In genomic region chr16:85137323-85138072, GRCh38 we compare ENCODE assay signal across 1 cellular context.
TF ChIP-seq lines count a peak whose summit lies in the region.

No MANE protein-coding gene starts in this region.

TF ChIP-seq in HepG2, 621 proteins besides CTCF, POLR2A, EP300 and RAD21 (continued from another document and continues in another):
- TF ChIP-seq, protein P1, sequence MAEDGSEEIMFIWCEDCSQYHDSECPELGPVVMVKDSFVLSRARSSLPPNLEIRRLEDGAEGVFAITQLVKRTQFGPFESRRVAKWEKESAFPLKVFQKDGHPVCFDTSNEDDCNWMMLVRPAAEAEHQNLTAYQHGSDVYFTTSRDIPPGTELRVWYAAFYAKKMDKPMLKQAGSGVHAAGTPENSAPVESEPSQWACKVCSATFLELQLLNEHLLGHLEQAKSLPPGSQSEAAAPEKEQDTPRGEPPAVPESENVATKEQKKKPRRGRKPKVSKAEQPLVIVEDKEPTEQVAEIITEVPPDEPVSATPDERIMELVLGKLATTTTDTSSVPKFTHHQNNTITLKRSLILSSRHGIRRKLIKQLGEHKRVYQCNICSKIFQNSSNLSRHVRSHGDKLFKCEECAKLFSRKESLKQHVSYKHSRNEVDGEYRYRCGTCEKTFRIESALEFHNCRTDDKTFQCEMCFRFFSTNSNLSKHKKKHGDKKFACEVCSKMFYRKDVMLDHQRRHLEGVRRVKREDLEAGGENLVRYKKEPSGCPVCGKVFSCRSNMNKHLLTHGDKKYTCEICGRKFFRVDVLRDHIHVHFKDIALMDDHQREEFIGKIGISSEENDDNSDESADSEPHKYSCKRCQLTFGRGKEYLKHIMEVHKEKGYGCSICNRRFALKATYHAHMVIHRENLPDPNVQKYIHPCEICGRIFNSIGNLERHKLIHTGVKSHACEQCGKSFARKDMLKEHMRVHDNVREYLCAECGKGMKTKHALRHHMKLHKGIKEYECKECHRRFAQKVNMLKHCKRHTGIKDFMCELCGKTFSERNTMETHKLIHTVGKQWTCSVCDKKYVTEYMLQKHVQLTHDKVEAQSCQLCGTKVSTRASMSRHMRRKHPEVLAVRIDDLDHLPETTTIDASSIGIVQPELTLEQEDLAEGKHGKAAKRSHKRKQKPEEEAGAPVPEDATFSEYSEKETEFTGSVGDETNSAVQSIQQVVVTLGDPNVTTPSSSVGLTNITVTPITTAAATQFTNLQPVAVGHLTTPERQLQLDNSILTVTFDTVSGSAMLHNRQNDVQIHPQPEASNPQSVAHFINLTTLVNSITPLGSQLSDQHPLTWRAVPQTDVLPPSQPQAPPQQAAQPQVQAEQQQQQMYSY (CRISPR knock-in tag; IDR thresholded peaks at IDR 0.05): no peak; the same call in none of the 2 replicates
- TF ChIP-seq TOPORS (CRISPR knock-in tag; IDR thresholded peaks at IDR 0.05): no peak; the same call in 1 of the 2 replicates
- TF ChIP-seq ZSCAN12 (CRISPR knock-in tag; IDR thresholded peaks at IDR 0.05): peak; percentile 89
- no peak for TF ChIP-seq CHCHD3 (CRISPR knock-in tag; IDR thresholded peaks at IDR 0.05)
- TF ChIP-seq ZNF639 (CRISPR knock-in tag; conservative IDR thresholded peaks at IDR 0.05): peak; percentile 85; the same call in 1 of the 2 replicates
- TF ChIP-seq ZNF17 (CRISPR knock-in tag; IDR thresholded peaks at IDR 0.05): no peak
- no peak for TF ChIP-seq ZNF33B (CRISPR knock-in tag; IDR thresholded peaks at IDR 0.05)
- no peak for TF ChIP-seq NONO (IDR thresholded peaks at IDR 0.05)
- TF ChIP-seq NONO (CRISPR knock-in tag; conservative IDR thresholded peaks at IDR 0.05): 0 out of 2 replicates have a peak, but pooled peaks have one; percentile 59
- no peak for TF ChIP-seq KDM5A (IDR thresholded peaks at IDR 0.05; ENCODE audit: borderline replicate concordance, low read length)
- TF ChIP-seq ZBTB26 (CRISPR knock-in tag; IDR thresholded peaks at IDR 0.05; ENCODE audit: borderline replicate concordance): no peak
- no peak; the same call in 1 of the 2 replicates for TF ChIP-seq ZFP82 (CRISPR knock-in tag; IDR thresholded peaks at IDR 0.05; ENCODE audit: borderline replicate concordance)
- TF ChIP-seq MEIS2 (CRISPR knock-in tag; IDR thresholded peaks at IDR 0.05): peak; percentile 78; the same call in 1 of the 2 replicates
- no peak for TF ChIP-seq HOXA9 (CRISPR knock-in tag; IDR thresholded peaks at IDR 0.05; ENCODE audit: borderline replicate concordance)
- TF ChIP-seq ZBTB7B (CRISPR knock-in tag; IDR thresholded peaks at IDR 0.05): peak; percentile 91
- TF ChIP-seq ZNF550 (CRISPR knock-in tag; IDR thresholded peaks at IDR 0.05; ENCODE audit: borderline replicate concordance): no peak; the same call in 1 of the 2 replicates
- peak; percentile 79; the same call in 1 of the 2 replicates for TF ChIP-seq ZFX (CRISPR knock-in tag; IDR thresholded peaks at IDR 0.05; ENCODE audit: low read depth)
- no peak for TF ChIP-seq HCFC1 (IDR thresholded peaks at IDR 0.05; ENCODE audit: low read depth, low read length)
- no peak; the same call in 1 of the 2 replicates for TF ChIP-seq ZBED4 (CRISPR knock-in tag; IDR thresholded peaks at IDR 0.05; ENCODE audit: borderline replicate concordance)
- no peak for TF ChIP-seq ZNF672 (CRISPR knock-in tag; IDR thresholded peaks at IDR 0.05)
- no peak for TF ChIP-seq YY1 (IDR thresholded peaks at IDR 0.05; ENCODE audit: insufficient read depth, insufficient replicate concordance, low read depth, low read length)
- TF ChIP-seq, protein P2, sequence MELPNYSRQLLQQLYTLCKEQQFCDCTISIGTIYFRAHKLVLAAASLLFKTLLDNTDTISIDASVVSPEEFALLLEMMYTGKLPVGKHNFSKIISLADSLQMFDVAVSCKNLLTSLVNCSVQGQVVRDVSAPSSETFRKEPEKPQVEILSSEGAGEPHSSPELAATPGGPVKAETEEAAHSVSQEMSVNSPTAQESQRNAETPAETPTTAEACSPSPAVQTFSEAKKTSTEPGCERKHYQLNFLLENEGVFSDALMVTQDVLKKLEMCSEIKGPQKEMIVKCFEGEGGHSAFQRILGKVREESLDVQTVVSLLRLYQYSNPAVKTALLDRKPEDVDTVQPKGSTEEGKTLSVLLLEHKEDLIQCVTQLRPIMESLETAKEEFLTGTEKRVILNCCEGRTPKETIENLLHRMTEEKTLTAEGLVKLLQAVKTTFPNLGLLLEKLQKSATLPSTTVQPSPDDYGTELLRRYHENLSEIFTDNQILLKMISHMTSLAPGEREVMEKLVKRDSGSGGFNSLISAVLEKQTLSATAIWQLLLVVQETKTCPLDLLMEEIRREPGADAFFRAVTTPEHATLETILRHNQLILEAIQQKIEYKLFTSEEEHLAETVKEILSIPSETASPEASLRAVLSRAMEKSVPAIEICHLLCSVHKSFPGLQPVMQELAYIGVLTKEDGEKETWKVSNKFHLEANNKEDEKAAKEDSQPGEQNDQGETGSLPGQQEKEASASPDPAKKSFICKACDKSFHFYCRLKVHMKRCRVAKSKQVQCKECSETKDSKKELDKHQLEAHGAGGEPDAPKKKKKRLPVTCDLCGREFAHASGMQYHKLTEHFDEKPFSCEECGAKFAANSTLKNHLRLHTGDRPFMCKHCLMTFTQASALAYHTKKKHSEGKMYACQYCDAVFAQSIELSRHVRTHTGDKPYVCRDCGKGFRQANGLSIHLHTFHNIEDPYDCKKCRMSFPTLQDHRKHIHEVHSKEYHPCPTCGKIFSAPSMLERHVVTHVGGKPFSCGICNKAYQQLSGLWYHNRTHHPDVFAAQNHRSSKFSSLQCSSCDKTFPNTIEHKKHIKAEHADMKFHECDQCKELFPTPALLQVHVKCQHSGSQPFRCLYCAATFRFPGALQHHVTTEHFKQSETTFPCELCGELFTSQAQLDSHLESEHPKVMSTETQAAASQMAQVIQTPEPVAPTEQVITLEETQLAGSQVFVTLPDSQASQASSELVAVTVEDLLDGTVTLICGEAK (IDR thresholded peaks at IDR 0.05): peak; percentile 29; the same call in 1 of the 2 replicates
- TF ChIP-seq, protein P2 (CRISPR knock-in tag; IDR thresholded peaks at IDR 0.05): 0 out of 2 replicates have a peak, but pooled peaks have one; percentile 61
- TF ChIP-seq NFE2L1 (CRISPR knock-in tag; IDR thresholded peaks at IDR 0.05; ENCODE audit: borderline replicate concordance): 0 out of 2 replicates have a peak, but pooled peaks have one; percentile 68
- TF ChIP-seq CBX5 (CRISPR knock-in tag; IDR thresholded peaks at IDR 0.05; ENCODE audit: borderline replicate concordance): no peak; the same call in 1 of the 2 replicates
- no peak for TF ChIP-seq ZNF207 (IDR thresholded peaks at IDR 0.05; ENCODE audit: borderline replicate concordance)
- TF ChIP-seq KLF12 (CRISPR knock-in tag; IDR thresholded peaks at IDR 0.05; ENCODE audit: borderline replicate concordance): peak; percentile 90; the same call in 1 of the 2 replicates
- TF ChIP-seq, protein P3, sequence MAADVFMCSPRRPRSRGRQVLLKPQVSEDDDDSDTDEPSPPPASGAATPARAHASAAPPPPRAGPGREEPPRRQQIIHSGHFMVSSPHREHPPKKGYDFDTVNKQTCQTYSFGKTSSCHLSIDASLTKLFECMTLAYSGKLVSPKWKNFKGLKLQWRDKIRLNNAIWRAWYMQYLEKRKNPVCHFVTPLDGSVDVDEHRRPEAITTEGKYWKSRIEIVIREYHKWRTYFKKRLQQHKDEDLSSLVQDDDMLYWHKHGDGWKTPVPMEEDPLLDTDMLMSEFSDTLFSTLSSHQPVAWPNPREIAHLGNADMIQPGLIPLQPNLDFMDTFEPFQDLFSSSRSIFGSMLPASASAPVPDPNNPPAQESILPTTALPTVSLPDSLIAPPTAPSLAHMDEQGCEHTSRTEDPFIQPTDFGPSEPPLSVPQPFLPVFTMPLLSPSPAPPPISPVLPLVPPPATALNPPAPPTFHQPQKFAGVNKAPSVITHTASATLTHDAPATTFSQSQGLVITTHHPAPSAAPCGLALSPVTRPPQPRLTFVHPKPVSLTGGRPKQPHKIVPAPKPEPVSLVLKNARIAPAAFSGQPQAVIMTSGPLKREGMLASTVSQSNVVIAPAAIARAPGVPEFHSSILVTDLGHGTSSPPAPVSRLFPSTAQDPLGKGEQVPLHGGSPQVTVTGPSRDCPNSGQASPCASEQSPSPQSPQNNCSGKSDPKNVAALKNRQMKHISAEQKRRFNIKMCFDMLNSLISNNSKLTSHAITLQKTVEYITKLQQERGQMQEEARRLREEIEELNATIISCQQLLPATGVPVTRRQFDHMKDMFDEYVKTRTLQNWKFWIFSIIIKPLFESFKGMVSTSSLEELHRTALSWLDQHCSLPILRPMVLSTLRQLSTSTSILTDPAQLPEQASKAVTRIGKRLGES (CRISPR knock-in tag; IDR thresholded peaks at IDR 0.05; ENCODE audit: borderline replicate concordance): no peak
- peak; percentile 67 for TF ChIP-seq MAX (IDR thresholded peaks at IDR 0.05)
- peak; percentile 83; the same call in 1 of the 2 replicates for TF ChIP-seq MYNN (CRISPR knock-in tag; IDR thresholded peaks at IDR 0.05; ENCODE audit: low read depth)
